10 cellular contexts compared by ENCODE assay signal in the genomic region with DNA sequence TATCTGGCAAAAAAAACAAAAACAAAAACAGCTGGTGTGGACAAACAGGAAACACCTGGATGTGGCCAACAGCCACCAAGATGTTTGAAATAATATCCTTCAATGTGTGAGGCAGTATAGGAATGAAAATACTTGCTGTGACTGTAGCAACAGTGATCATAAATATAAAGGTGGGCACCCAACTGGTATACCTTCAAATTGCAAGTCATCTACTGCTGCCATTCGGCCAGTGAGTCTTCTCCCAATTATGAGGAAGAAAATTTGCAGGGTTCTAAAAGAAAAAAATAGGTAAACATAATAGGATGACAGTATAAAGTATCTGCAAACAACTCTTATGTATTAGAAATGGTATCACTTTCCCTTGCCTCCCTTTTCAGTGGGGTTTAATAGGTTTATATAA. TPM values are rescaled to one million over a fixed set of nuclear protein-coding genes. Genes with fewer than 3 reads are reported as not detected.
A peak's percentile ranks its signal among the peaks of the same experiment; 100 is the strongest.
DNase-seq lines count a peak whose midpoint lies in the region; ATAC-seq, FAIRE-seq and TF ChIP-seq lines count a peak whose summit lies in the region.
"Had no signal": no experiment of that assay in that cellular context is flagged by ENCODE, and none has a peak within 500 bp of the region (broad histone marks: within the 10 kb centered on the region; RNA-seq: fewer than 3 reads in every experiment).

No MANE protein-coding gene starts in this region.

- H3K4me1 Mint-ChIP-seq in memory B cell = peaks cover 26% of the 10 kb centered on the region

- peaks cover 0 to 41% (median 0%) of the 10 kb centered on the region in 9 donors for H3K36me3 ChIP-seq in heart right ventricle
- H3K36me3 ChIP-seq in right atrium auricular region = no peaks in the 10 kb centered on the region
- no peaks in the 10 kb centered on the region for H3K36me3 ChIP-seq in GM12878 (ENCODE audit: control insufficient read depth in 2 of 2, insufficient read depth in 2 of 2, low read length in 1 of 2)
- peaks cover 0 to 34% (median 10%) of the 10 kb centered on the region in 4 donors for H3K36me3 ChIP-seq in upper lobe of left lung

- TF ChIP-seq POLR2A in GM12878 (IDR thresholded peaks at IDR 0.05; ENCODE audit: low read depth, low read length) (no peak), upper lobe of left lung (IDR thresholded peaks at IDR 0.05) (no peak)

- H3K27me3 ChIP-seq in heart right ventricle (no peaks in the 10 kb centered on the region), right atrium auricular region (no peaks in the 10 kb centered on the region), GM12878 (replicated peaks in 1 of 2; ENCODE audit: control insufficient read depth in 2 of 2, insufficient read depth in 2 of 2, low read length in 1 of 2) (no peaks in the 10 kb centered on the region), upper lobe of left lung (no peaks in the 10 kb centered on the region)
- H3K27me3 ChIP-seq: testis had no signal

- FAIRE-seq in GM12878 (lab: Jason Lieb, UNC) = no peak

- no peak overlapping the region for H3K9ac ChIP-seq in GM12878 (ENCODE audit: control insufficient read depth, insufficient read depth, low read length)

- in situ Hi-C loops in GM12878 (cut with MboI) = no loop called here

- 47 to 82% methylated on average over 1 of the region's 1 CpG for WGBS in heart right ventricle, 2 donors
- WGBS in GM12878 (ENCODE audit: insufficient coverage, insufficient replicate concordance, low lambda C conversion rate, missing lambda C conversion rate) = 42% methylated on average over 1 of the region's 1 CpG
- 35 to 49% methylated on average over 1 of the region's 1 CpG for WGBS in upper lobe of left lung, 2 donors

- no peak for TF ChIP-seq RAD21 in GM12878 (IDR thresholded peaks at IDR 0.05; ENCODE audit: insufficient read depth, low read depth, low read length)

- no peak for ATAC-seq in heart right ventricle
- no peak for ATAC-seq in GM12878
- ATAC-seq in memory B cell (ENCODE audit: low read depth) = no peak
- no peak for ATAC-seq in upper lobe of left lung (ENCODE audit: low FRiP score in 2 of 2)
- ATAC-seq in HG02884 (IDR thresholded peaks at IDR 0.05; ENCODE audit: unreplicated experiment) = no peak
- ATAC-seq in GM18498 (IDR thresholded peaks at IDR 0.05; ENCODE audit: unreplicated experiment) = no peak

- H3K9me3 ChIP-seq in heart right ventricle = no peaks in the 10 kb centered on the region
- H3K9me3 ChIP-seq in right atrium auricular region = no peaks in the 10 kb centered on the region
- H3K9me3 ChIP-seq in GM12878 (replicated peaks; ENCODE audit: control insufficient read depth, insufficient read depth, low read length) = no peaks in the 10 kb centered on the region
- H3K9me3 ChIP-seq in upper lobe of left lung = no peaks in the 10 kb centered on the region
- H3K9me3 ChIP-seq: testis had no signal

- SMC1A ChIA-PET in GM12878 (lab: Charles Lee; ENCODE audit: uncharacterized antibody, unreplicated experiment) = interaction anchor here (1.0 to 2.0 kb wide), 3 partner anchors 10 to 59 kb away, joined by 3 to 5 read pairs (median 4); no protein-coding TSS in a partner anchor

- CTCF ChIA-PET in GM12878 (lab: Yijun Ruan, JAX) = interaction anchor here (0.9 to 4.6 kb wide), 4 partner anchors 9 to 71 kb away, joined by 3 to 33 read pairs (median 5); a partner anchor contains a TSS

- peaks cover 0 to 35% (median 13%) of the 10 kb centered on the region in 9 donors for H3K4me1 ChIP-seq in heart right ventricle
- H3K4me1 ChIP-seq in right atrium auricular region = peaks cover 0 to 14% of the 10 kb centered on the region in 2 donors
- peaks cover 5% of the 10 kb centered on the region; the same call in 1 of the 2 replicates for H3K4me1 ChIP-seq in GM12878 (ENCODE audit: control insufficient read depth, insufficient read depth, low read length)
- H3K4me1 ChIP-seq in upper lobe of left lung = peaks cover 11 to 25% (median 16%) of the 10 kb centered on the region in 4 donors
- H3K4me1 ChIP-seq: testis had no signal

- peaks cover 8% of the 10 kb centered on the region for H3K36me3 Mint-ChIP-seq in memory B cell

- no peaks in the 10 kb centered on the region for H3K27me3 Mint-ChIP-seq in memory B cell

- H2AFZ ChIP-seq in GM12878 (ENCODE audit: control insufficient read depth, low read depth, low read length) = no peak overlapping the region

- DNase-seq in heart right ventricle (no peak), right atrium auricular region (ENCODE audit: low spot score) (no peak), GM12878 (ENCODE audit: low read depth, low spot score) (no peak), memory B cell (ENCODE audit: low spot score in 2 of 2) (no peak), upper lobe of left lung (no peak), NCI-H2196 (lab: John Stamatoyannopoulos, UW; ENCODE audit: unreplicated experiment) (no peak)
- DNase-seq: DMS 273 treated with DMSO at 0.1 percent for 48 hours, testis had no signal

- no peaks in the 10 kb centered on the region for H4K20me1 ChIP-seq in GM12878 (ENCODE audit: control insufficient read depth, insufficient read depth)

- RAD21 ChIA-PET in GM12878 (lab: Charles Lee; ENCODE audit: unreplicated experiment) = interaction anchor here (0.8 kb wide), 1 partner anchor 29 kb away, joined by 3 read pairs; no protein-coding TSS in a partner anchor

- H3K4me2 ChIP-seq in GM12878 (ENCODE audit: control insufficient read depth, insufficient read depth) = peak overlapping the region; percentile 84

- H3K4me3 ChIP-seq in heart right ventricle (peak overlapping the region in 8 of 10 donors; percentile 71 to 100 (median 90)), right atrium auricular region (peak overlapping the region in 1 of 2 donors; percentile 71), GM12878 (peak overlapping the region; percentile 80), upper lobe of left lung (peak overlapping the region in 3 of 4 donors; percentile 83 to 89 (median 88))

- H3K27ac ChIP-seq in heart right ventricle = peak overlapping the region in 6 of 10 donors; percentile 57 to 92 (median 80)
- H3K27ac ChIP-seq in right atrium auricular region = no peak overlapping the region
- peak overlapping the region; percentile 85; the same call in 1 of the 2 replicates for H3K27ac ChIP-seq in GM12878 (ENCODE audit: control insufficient read depth, insufficient read depth)
- H3K27ac ChIP-seq in upper lobe of left lung = peak overlapping the region in 2 of 4 donors; percentile 91 to 92

- intact Hi-C loops in heart right ventricle (cut with DNase I) = loop anchor here in 6 of 10 donors (2.0 to 5.0 kb wide), 3 partner anchors 56 to 164 kb away; a partner anchor contains a TSS
- intact Hi-C loops in GM12878 (cut with micrococcal nuclease; ENCODE audit: unreplicated experiment) = loop anchor here (5.0 kb wide), 1 partner anchor 164 kb away; a partner anchor contains a TSS

- peaks cover 5% of the 10 kb centered on the region for H3K79me2 ChIP-seq in GM12878 (ENCODE audit: control insufficient read depth, insufficient read depth, low read length)

- H3K27ac Mint-ChIP-seq in memory B cell = peak overlapping the region; percentile 93

- H3K4me3 Mint-ChIP-seq in memory B cell = peak overlapping the region; percentile 97

- no TSS peak for BruUV-seq in GM12878 (replicated peaks; lab: Mats Ljungman, UMichigan)

- no peak for TF ChIP-seq EP300 in GM12878 (IDR thresholded peaks at IDR 0.05; ENCODE audit: borderline replicate concordance in 1 of 2, control insufficient read depth in 1 of 2, low read depth in 2 of 2, low read length in 2 of 2)
- no peak for TF ChIP-seq EP300 in upper lobe of left lung (IDR thresholded peaks at IDR 0.05)

- TF ChIP-seq CTCF in heart right ventricle (IDR thresholded peaks at IDR 0.05) = no peak
- TF ChIP-seq CTCF in right atrium auricular region (IDR thresholded peaks at IDR 0.05) = no peak
- no peak for TF ChIP-seq CTCF in GM12878 (IDR thresholded peaks at IDR 0.05 in 2 of 3, conservative IDR thresholded peaks at IDR 0.05 in 1 of 3; ENCODE audit: control insufficient read depth in 2 of 3, extremely low read depth in 1 of 3, insufficient read depth in 1 of 3, low read depth in 3 of 3, low read length in 3 of 3)
- no peak for TF ChIP-seq CTCF in upper lobe of left lung (IDR thresholded peaks at IDR 0.05)

- H3K9me3 Mint-ChIP-seq in memory B cell = no peaks in the 10 kb centered on the region

- POLR2A ChIA-PET in GM12878 (lab: Charles Lee) = interaction anchor here (1.1 to 1.5 kb wide), 2 partner anchors 10 to 53 kb away, joined by 3 to 4 read pairs; no protein-coding TSS in a partner anchor

RNA-seq across cellular contexts. Expression of a gene that starts 0.9 kb away (rescaled TPM):
- 10 to 100 TPM; 10.2 to 20.1 (median 13.2) TPM for total RNA-seq in heart right ventricle
- 10 to 100 TPM in 1 of 2 donors, 1 to 10 TPM in 1; 9.6 to 22.1 TPM for polyA plus RNA-seq in heart right ventricle
- 10 to 100 TPM; 14.1 to 17.5 TPM for total RNA-seq in right atrium auricular region
- 13.8 and 15.5 TPM in 2 replicates for total RNA-seq in GM12878 (2013; cell fraction: nucleolus; rRNA removed)
- total RNA-seq in GM12878 (2014; rRNA removed) = 20.4 and 24.6 TPM in 2 replicates
- total RNA-seq in GM12878 (2014; rRNA removed; fragmentation: Illumina TruSeq; extraction: Trizol) = 17.1 and 20.6 TPM in 2 replicates
- total RNA-seq in GM12878 (2021) = 13.5 and 14.5 TPM in 2 replicates
- 17.5 TPM for polyA plus RNA-seq in GM12878 (2011; ENCODE audit: low read depth)
- polyA plus RNA-seq in GM12878 (2011; rRNA removed) = 36.0 and 36.3 TPM in 2 replicates
- polyA plus RNA-seq in GM12878 (2011; cell fraction: cytosol; rRNA removed) = 30.2 and 33.3 TPM in 2 replicates
- 17.6 and 21.2 TPM in 2 replicates for polyA plus RNA-seq in GM12878 (2011; cell fraction: nucleus; rRNA removed)
- polyA plus RNA-seq in GM12878 (2012) = 12.5 and 12.8 TPM in 2 replicates
- polyA plus RNA-seq in GM12878 (2014; fragmentation: Illumina TruSeq; extraction: Trizol) = 23.4 and 30.2 TPM in 2 replicates
- 10 to 100 TPM; 13.0 to 15.7 TPM for polyA plus RNA-seq in GM12878 (2014; fragmentation: Nextera tagmentation; extraction: Ambion mirVana)
- 16.6 and 17.7 TPM in 2 replicates for polyA plus RNA-seq in GM12878 (2014; rRNA removed)
- polyA plus RNA-seq in GM12878 (2016; fragmentation: Nextera tagmentation; extraction: Ambion mirVana) = 10 to 100 TPM; 20.2 to 24.2 TPM
- 24.9 and 28.0 TPM in 2 replicates for polyA minus RNA-seq in GM12878 (2011; rRNA and poly(A)+ RNA removed)
- polyA minus RNA-seq in GM12878 (2011; cell fraction: cytosol; rRNA and poly(A)+ RNA removed) = 5.9 and 10.4 TPM in 2 replicates
- polyA minus RNA-seq in GM12878 (2011; cell fraction: nucleus; rRNA and poly(A)+ RNA removed) = 7.3 and 7.4 TPM in 2 replicates
- 10 to 100 TPM; 14.8 to 52.4 (median 22.0) TPM for total RNA-seq in upper lobe of left lung

RNA-seq across cellular contexts. Expression of a gene that starts 5.3 kb away (rescaled TPM):
- total RNA-seq in heart right ventricle (not detected), right atrium auricular region (not detected), GM12878 (2014; rRNA removed) (not detected in 2 replicates), GM12878 (2014; rRNA removed; fragmentation: Illumina TruSeq; extraction: Trizol) (not detected in 2 replicates), GM12878 (2021) (not detected in 2 replicates), upper lobe of left lung (under 1 TPM in 1 of 6 donors, not detected in 5; 0.20 TPM)
- polyA plus RNA-seq in heart right ventricle (not detected), GM12878 (2011; rRNA removed) (0.04 TPM in 1 of 2 replicates, not detected in the other), GM12878 (2014; fragmentation: Illumina TruSeq; extraction: Trizol) (0.12 TPM in 1 of 2 replicates, not detected in the other), GM12878 (2014; fragmentation: Nextera tagmentation; extraction: Ambion mirVana) (under 1 TPM in 1 of 2 experiments, not detected in 1; 0.13 TPM), GM12878 (2014; rRNA removed) (0.26 TPM in 1 of 2 replicates, not detected in the other), GM12878 (2016; fragmentation: Nextera tagmentation; extraction: Ambion mirVana) (under 1 TPM in 1 of 2 experiments, not detected in 1; 0.11 TPM)
- not detected in 2 replicates for total RNA-seq in GM12878 (2013; cell fraction: nucleolus; rRNA removed)
- polyA plus RNA-seq in GM12878 (2011; ENCODE audit: low read depth) = 0.21 TPM
- 0.04 TPM in 1 of 2 replicates, not detected in the other for polyA plus RNA-seq in GM12878 (2011; cell fraction: cytosol; rRNA removed)
- polyA plus RNA-seq in GM12878 (2011; cell fraction: nucleus; rRNA removed) = 0.23 TPM in 1 of 2 replicates, not detected in the other
- polyA plus RNA-seq in GM12878 (2012) = 0.17 and 0.37 TPM in 2 replicates
- not detected in 2 replicates for polyA minus RNA-seq in GM12878 (2011; rRNA and poly(A)+ RNA removed)
- not detected in 2 replicates for polyA minus RNA-seq in GM12878 (2011; cell fraction: cytosol; rRNA and poly(A)+ RNA removed)
- not detected in 2 replicates for polyA minus RNA-seq in GM12878 (2011; cell fraction: nucleus; rRNA and poly(A)+ RNA removed)

RNA-seq across cellular contexts. Expression of a gene that starts 50.6 kb away (rescaled TPM):
- total RNA-seq in heart right ventricle (1 to 10 TPM; 4.2 to 8.0 (median 5.8) TPM), right atrium auricular region (1 to 10 TPM; 6.4 TPM), GM12878 (2014; rRNA removed) (53.0 and 59.6 TPM in 2 replicates), GM12878 (2014; rRNA removed; fragmentation: Illumina TruSeq; extraction: Trizol) (44.7 and 47.8 TPM in 2 replicates), GM12878 (2021) (39.4 and 46.5 TPM in 2 replicates), upper lobe of left lung (10 to 100 TPM in 1 of 6 donors, 1 to 10 TPM in 5; 1.2 to 10.9 (median 8.2) TPM)
- polyA plus RNA-seq in heart right ventricle (1 to 10 TPM; 2.0 to 4.0 TPM), GM12878 (2011; rRNA removed) (77.6 and 82.2 TPM in 2 replicates), GM12878 (2014; fragmentation: Illumina TruSeq; extraction: Trizol) (46.1 and 54.2 TPM in 2 replicates), GM12878 (2014; fragmentation: Nextera tagmentation; extraction: Ambion mirVana) (10 to 100 TPM; 20.2 to 24.9 TPM), GM12878 (2014; rRNA removed) (29.6 and 37.6 TPM in 2 replicates), GM12878 (2016; fragmentation: Nextera tagmentation; extraction: Ambion mirVana) (10 to 100 TPM; 52.4 to 54.2 TPM)
- total RNA-seq in GM12878 (2013; cell fraction: nucleolus; rRNA removed) = 41.4 and 46.7 TPM in 2 replicates
- polyA plus RNA-seq in GM12878 (2011; ENCODE audit: low read depth) = 11.2 TPM
- polyA plus RNA-seq in GM12878 (2011; cell fraction: cytosol; rRNA removed) = 40.5 and 46.2 TPM in 2 replicates
- polyA plus RNA-seq in GM12878 (2011; cell fraction: nucleus; rRNA removed) = 22.8 and 23.7 TPM in 2 replicates
- polyA plus RNA-seq in GM12878 (2012) = 15.8 and 19.8 TPM in 2 replicates
- 88.5 and 119 TPM in 2 replicates for polyA minus RNA-seq in GM12878 (2011; rRNA and poly(A)+ RNA removed)
- polyA minus RNA-seq in GM12878 (2011; cell fraction: cytosol; rRNA and poly(A)+ RNA removed) = 30.4 and 31.0 TPM in 2 replicates
- polyA minus RNA-seq in GM12878 (2011; cell fraction: nucleus; rRNA and poly(A)+ RNA removed) = 17.9 and 19.5 TPM in 2 replicates

RNA-seq across cellular contexts. Expression of a gene that starts 56.8 kb away (rescaled TPM):
- total RNA-seq in heart right ventricle = 10 to 100 TPM in 6 of 10 donors, 1 to 10 TPM in 4; 7.8 to 16.0 (median 10.7) TPM
- polyA plus RNA-seq in heart right ventricle = 10 to 100 TPM in 1 of 2 donors, 1 to 10 TPM in 1; 9.9 to 12.3 TPM
- 10 to 100 TPM in 1 of 2 donors, 1 to 10 TPM in 1; 6.5 to 10.1 TPM for total RNA-seq in right atrium auricular region
- 106 and 127 TPM in 2 replicates for total RNA-seq in GM12878 (2013; cell fraction: nucleolus; rRNA removed)
- 66.7 and 75.5 TPM in 2 replicates for total RNA-seq in GM12878 (2014; rRNA removed)
- 135 TPM in 2 replicates for total RNA-seq in GM12878 (2014; rRNA removed; fragmentation: Illumina TruSeq; extraction: Trizol)
- 52.2 and 55.7 TPM in 2 replicates for total RNA-seq in GM12878 (2021)
- polyA plus RNA-seq in GM12878 (2011; ENCODE audit: low read depth) = 60.8 TPM
- polyA plus RNA-seq in GM12878 (2011; rRNA removed) = 86.9 and 161 TPM in 2 replicates
- polyA plus RNA-seq in GM12878 (2011; cell fraction: cytosol; rRNA removed) = 21.1 and 22.0 TPM in 2 replicates
- polyA plus RNA-seq in GM12878 (2011; cell fraction: nucleus; rRNA removed) = 28.7 and 31.5 TPM in 2 replicates
- polyA plus RNA-seq in GM12878 (2012) = 57.6 and 67.2 TPM in 2 replicates
- polyA plus RNA-seq in GM12878 (2014; fragmentation: Illumina TruSeq; extraction: Trizol) = 127 and 172 TPM in 2 replicates
- polyA plus RNA-seq in GM12878 (2014; fragmentation: Nextera tagmentation; extraction: Ambion mirVana) = 100 to 1,000 TPM; 202 to 242 TPM
- polyA plus RNA-seq in GM12878 (2014; rRNA removed) = 82.6 and 99.2 TPM in 2 replicates
- polyA plus RNA-seq in GM12878 (2016; fragmentation: Nextera tagmentation; extraction: Ambion mirVana) = 100 to 1,000 TPM; 170 to 202 TPM
- polyA minus RNA-seq in GM12878 (2011; rRNA and poly(A)+ RNA removed) = 14.7 and 18.5 TPM in 2 replicates
- 8.2 and 9.7 TPM in 2 replicates for polyA minus RNA-seq in GM12878 (2011; cell fraction: cytosol; rRNA and poly(A)+ RNA removed)
- polyA minus RNA-seq in GM12878 (2011; cell fraction: nucleus; rRNA and poly(A)+ RNA removed) = 25.1 and 30.4 TPM in 2 replicates
- 10 to 100 TPM; 11.1 to 35.5 (median 15.8) TPM for total RNA-seq in upper lobe of left lung

RNA-seq across cellular contexts. Expression of a gene that starts 57.4 kb away (rescaled TPM):
- 10 to 100 TPM; 10.4 to 16.5 (median 14.8) TPM for total RNA-seq in heart right ventricle
- polyA plus RNA-seq in heart right ventricle = 10 to 100 TPM in 1 of 2 donors, 1 to 10 TPM in 1; 2.9 to 13.2 TPM
- 10 to 100 TPM; 10.5 to 10.6 TPM for total RNA-seq in right atrium auricular region
- 10.5 and 12.8 TPM in 2 replicates for total RNA-seq in GM12878 (2013; cell fraction: nucleolus; rRNA removed)
- 15.2 and 17.2 TPM in 2 replicates for total RNA-seq in GM12878 (2014; rRNA removed)
- 20.3 and 21.0 TPM in 2 replicates for total RNA-seq in GM12878 (2014; rRNA removed; fragmentation: Illumina TruSeq; extraction: Trizol)
- 22.1 and 22.4 TPM in 2 replicates for total RNA-seq in GM12878 (2021)
- polyA plus RNA-seq in GM12878 (2011; ENCODE audit: low read depth) = 19.3 TPM
- 34.4 and 35.9 TPM in 2 replicates for polyA plus RNA-seq in GM12878 (2011; rRNA removed)
- polyA plus RNA-seq in GM12878 (2011; cell fraction: cytosol; rRNA removed) = 24.7 and 27.5 TPM in 2 replicates
- 19.8 and 20.4 TPM in 2 replicates for polyA plus RNA-seq in GM12878 (2011; cell fraction: nucleus; rRNA removed)
- polyA plus RNA-seq in GM12878 (2012) = 17.7 and 24.4 TPM in 2 replicates
- 18.1 and 25.8 TPM in 2 replicates for polyA plus RNA-seq in GM12878 (2014; fragmentation: Illumina TruSeq; extraction: Trizol)
- polyA plus RNA-seq in GM12878 (2014; fragmentation: Nextera tagmentation; extraction: Ambion mirVana) = 10 to 100 TPM; 11.0 to 18.4 TPM
- 24.9 and 25.6 TPM in 2 replicates for polyA plus RNA-seq in GM12878 (2014; rRNA removed)
- 10 to 100 TPM; 23.9 to 25.3 TPM for polyA plus RNA-seq in GM12878 (2016; fragmentation: Nextera tagmentation; extraction: Ambion mirVana)
- polyA minus RNA-seq in GM12878 (2011; rRNA and poly(A)+ RNA removed) = 21.6 and 25.0 TPM in 2 replicates
- 10.4 and 13.6 TPM in 2 replicates for polyA minus RNA-seq in GM12878 (2011; cell fraction: cytosol; rRNA and poly(A)+ RNA removed)
- 5.4 and 8.3 TPM in 2 replicates for polyA minus RNA-seq in GM12878 (2011; cell fraction: nucleus; rRNA and poly(A)+ RNA removed)
- total RNA-seq in upper lobe of left lung = 10 to 100 TPM; 13.2 to 26.6 (median 17.6) TPM

Comparison
In these comparisons a context has a peak if more than half of its experiments do, and no peak if none do; other contexts are left out.
1. H3K27ac ChIP-seq: peak in heart right ventricle (6 of 10) and GM12878 (single experiment); none in right atrium auricular region (0 of 2).